ENCODE assay signal across 22 cellular contexts in genomic region chr17:49578963-49579500, GRCh38.
"Had no signal": no experiment of that assay in that cellular context is flagged by ENCODE, and none has a peak within 500 bp of the region (broad histone marks: within the 10 kb centered on the region; RNA-seq: fewer than 3 reads in every experiment).

No MANE protein-coding gene starts in this region.

- H3K27ac Mint-ChIP-seq: progenitor cell of endocrine pancreas had no signal

- H3K4me3 ChIP-seq: esophagus squamous epithelium, gastroesophageal sphincter, lung, pancreas, suprapubic skin, tibial nerve, upper lobe of right lung, vagina had no signal

- H3K27ac ChIP-seq: pancreas, suprapubic skin, upper lobe of right lung had no signal

- DNase-seq: dermis blood vessel endothelial cell; esophagus squamous epithelium; foreskin fibroblast; glutamatergic neuron; left colon; left ventricle myocardium superior; mesendoderm; naive thymus-derived CD8-positive, alpha-beta T cell; nucleus accumbens; pancreas; small intestine; stimulated activated CD4-positive, alpha-beta T cell treated with anti-CD3 and anti-CD28 coated beads, Interleukin-12 subunit alpha, Interleukin-12 subunit beta, amount 100 ng/mL, for 4 hours; stimulated activated naive CD4-positive, alpha-beta T cell; upper lobe of right lung had no signal

- H3K9me3 Mint-ChIP-seq: neural crest cell had no signal

- H3K4me3 Mint-ChIP-seq: naive thymus-derived CD8-positive, alpha-beta T cell had no signal

- ATAC-seq: gastroesophageal sphincter; left colon; left ventricle myocardium superior; naive thymus-derived CD8-positive, alpha-beta T cell; pancreas; right cardiac atrium; upper lobe of right lung had no signal
